17 cellular contexts compared by ENCODE assay signal in the genomic region with DNA sequence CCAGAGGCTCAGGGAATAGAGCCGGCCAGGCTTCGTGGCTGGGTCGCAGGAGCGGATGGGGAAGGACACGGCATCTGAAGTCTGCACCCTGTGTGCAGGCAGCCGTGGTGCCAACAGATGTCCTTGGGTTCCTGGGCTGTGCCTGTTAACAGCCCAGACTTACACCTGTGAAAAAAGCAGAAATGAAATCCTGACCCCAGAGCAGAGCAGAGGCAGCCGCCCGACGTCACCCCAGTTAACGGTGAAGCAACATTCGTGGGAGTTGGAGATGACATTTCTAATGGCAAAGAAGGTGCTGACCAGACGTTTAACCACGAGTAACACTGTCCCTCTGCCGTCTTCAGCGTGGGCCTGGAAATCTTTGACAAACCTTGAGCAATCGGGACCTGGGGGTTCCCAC.
DNase-seq lines count a peak whose midpoint lies in the region; ATAC-seq and TF ChIP-seq lines count a peak whose summit lies in the region.
"Had no signal": no experiment of that assay in that cellular context is flagged by ENCODE, and none has a peak within 500 bp of the region (broad histone marks: within the 10 kb centered on the region; RNA-seq: fewer than 3 reads in every experiment).

No MANE protein-coding gene starts in this region.

- TF ChIP-seq CTCF in neural crest cell (conservative IDR thresholded peaks at IDR 0.05): no peak

- peak; percentile 3 for DNase-seq in activated CD4-positive, alpha-beta memory T cell treated with anti-CD3 and anti-CD28 coated beads, Interleukin-2, amount 10 ng/mL, durations not matched to agents 7 days and 5 days
- no peak for DNase-seq in activated CD4-positive, alpha-beta memory T cell treated with anti-CD3 and anti-CD28 coated beads for 36 hours
- no peak for DNase-seq in effector memory CD8-positive, alpha-beta T cell
- no peak for DNase-seq in neural crest cell (ENCODE audit: low read depth, low spot score)
- DNase-seq in SW 1271 (lab: John Stamatoyannopoulos, UW): no peak
- DNase-seq in stimulated activated CD4-positive, alpha-beta T cell treated with anti-CD3 and anti-CD28 coated beads, Interleukin-15, amount 100 ng/mL, for 24 hours: no peak
- DNase-seq in amygdala (lab: John Stamatoyannopoulos, UW): no peak
- DNase-seq: 8988T; activated CD4-positive, alpha-beta T cell treated with anti-CD3 and anti-CD28 coated beads, Interleukin-2, amount 50 U/mL, for 4 hours; activated effector memory CD4-positive, alpha-beta T cell treated with anti-CD3 and anti-CD28 coated beads, Interleukin-2, amount 50 U/mL, for 16 hours; CD4-positive, CD25-positive, alpha-beta regulatory T cell; dorsolateral prefrontal cortex; NCI-H748 treated with DMSO at 0.1 percent for 48 hours had no signal

- CTCF ChIA-PET in activated CD4-positive, alpha-beta memory T cell treated with anti-CD3 and anti-CD28 coated beads, Interleukin-2, amount 10 ng/mL, durations not matched to agents 7 days and 5 days (lab: Charles Lee): no interaction called here
- CTCF ChIA-PET in activated CD4-positive, alpha-beta memory T cell treated with anti-CD3 and anti-CD28 coated beads for 36 hours (lab: Charles Lee): no interaction called here

- no peaks in the 10 kb centered on the region for H3K4me1 Mint-ChIP-seq in activated CD4-positive, alpha-beta memory T cell treated with anti-CD3 and anti-CD28 coated beads, Interleukin-2, amount 10 ng/mL, durations not matched to agents 7 days and 5 days
- peaks cover 3% of the 10 kb centered on the region for H3K4me1 Mint-ChIP-seq in activated CD4-positive, alpha-beta memory T cell treated with anti-CD3 and anti-CD28 coated beads for 36 hours (ENCODE audit: low read depth)
- H3K4me1 Mint-ChIP-seq in effector memory CD8-positive, alpha-beta T cell (ENCODE audit: low read depth in 2 of 2): no peaks in the 10 kb centered on the region
- peaks cover 27% of the 10 kb centered on the region for H3K4me1 Mint-ChIP-seq in neural crest cell
- H3K4me1 Mint-ChIP-seq: CD4-positive, CD25-positive, alpha-beta regulatory T cell had no signal

- peak overlapping the region; percentile 56 for H3K27ac ChIP-seq in urinary bladder (ENCODE audit: low read depth)
- H3K27ac ChIP-seq: thoracic aorta had no signal

- no peak overlapping the region for H3K4me3 Mint-ChIP-seq in activated CD4-positive, alpha-beta memory T cell treated with anti-CD3 and anti-CD28 coated beads, Interleukin-2, amount 10 ng/mL, durations not matched to agents 7 days and 5 days
- H3K4me3 Mint-ChIP-seq in activated CD4-positive, alpha-beta memory T cell treated with anti-CD3 and anti-CD28 coated beads for 36 hours: no peak overlapping the region
- H3K4me3 Mint-ChIP-seq in effector memory CD8-positive, alpha-beta T cell: no peak overlapping the region
- no peak overlapping the region for H3K4me3 Mint-ChIP-seq in neural crest cell
- H3K4me3 Mint-ChIP-seq: CD4-positive, CD25-positive, alpha-beta regulatory T cell had no signal

- H3K27ac Mint-ChIP-seq in activated CD4-positive, alpha-beta memory T cell treated with anti-CD3 and anti-CD28 coated beads, Interleukin-2, amount 10 ng/mL, durations not matched to agents 7 days and 5 days: no peak overlapping the region
- H3K27ac Mint-ChIP-seq in activated CD4-positive, alpha-beta memory T cell treated with anti-CD3 and anti-CD28 coated beads for 36 hours: no peak overlapping the region
- H3K27ac Mint-ChIP-seq in effector memory CD8-positive, alpha-beta T cell: no peak overlapping the region
- peak overlapping the region; percentile 57 for H3K27ac Mint-ChIP-seq in neural crest cell (ENCODE audit: unreplicated experiment)
- H3K27ac Mint-ChIP-seq: CD4-positive, CD25-positive, alpha-beta regulatory T cell had no signal

- POLR2A ChIA-PET in activated CD4-positive, alpha-beta memory T cell treated with anti-CD3 and anti-CD28 coated beads, Interleukin-2, amount 10 ng/mL, durations not matched to agents 7 days and 5 days (lab: Charles Lee): no interaction called here
- POLR2A ChIA-PET in activated CD4-positive, alpha-beta memory T cell treated with anti-CD3 and anti-CD28 coated beads for 36 hours (lab: Charles Lee): no interaction called here

- peak; percentile 36 for ATAC-seq in effector memory CD8-positive, alpha-beta T cell (replicated peaks)

- peaks cover 2% of the 10 kb centered on the region for H3K27me3 Mint-ChIP-seq in activated CD4-positive, alpha-beta memory T cell treated with anti-CD3 and anti-CD28 coated beads, Interleukin-2, amount 10 ng/mL, durations not matched to agents 7 days and 5 days
- H3K27me3 Mint-ChIP-seq in activated CD4-positive, alpha-beta memory T cell treated with anti-CD3 and anti-CD28 coated beads for 36 hours: peaks cover 24% of the 10 kb centered on the region
- H3K27me3 Mint-ChIP-seq in effector memory CD8-positive, alpha-beta T cell: peaks cover 61 to 78% of the 10 kb centered on the region in 2 donors
- H3K27me3 Mint-ChIP-seq in neural crest cell (ENCODE audit: low read depth): no peaks in the 10 kb centered on the region
- H3K27me3 Mint-ChIP-seq: CD4-positive, CD25-positive, alpha-beta regulatory T cell had no signal

- H3K36me3 Mint-ChIP-seq in activated CD4-positive, alpha-beta memory T cell treated with anti-CD3 and anti-CD28 coated beads, Interleukin-2, amount 10 ng/mL, durations not matched to agents 7 days and 5 days (ENCODE audit: low read depth): no peaks in the 10 kb centered on the region
- H3K36me3 Mint-ChIP-seq in activated CD4-positive, alpha-beta memory T cell treated with anti-CD3 and anti-CD28 coated beads for 36 hours: no peaks in the 10 kb centered on the region
- H3K36me3 Mint-ChIP-seq in effector memory CD8-positive, alpha-beta T cell (ENCODE audit: insufficient read depth): no peaks in the 10 kb centered on the region
- H3K36me3 Mint-ChIP-seq in neural crest cell (ENCODE audit: low read depth): no peaks in the 10 kb centered on the region
- H3K36me3 Mint-ChIP-seq: CD4-positive, CD25-positive, alpha-beta regulatory T cell had no signal

- no peaks in the 10 kb centered on the region for H3K36me3 ChIP-seq in urinary bladder (ENCODE audit: insufficient read depth)
- H3K36me3 ChIP-seq: ovary, thoracic aorta had no signal

- WGBS in urinary bladder: 66% methylated on average over 16 of the region's 16 CpGs

- H3K9me3 Mint-ChIP-seq in activated CD4-positive, alpha-beta memory T cell treated with anti-CD3 and anti-CD28 coated beads, Interleukin-2, amount 10 ng/mL, durations not matched to agents 7 days and 5 days: peaks cover 2% of the 10 kb centered on the region
- H3K9me3 Mint-ChIP-seq in activated CD4-positive, alpha-beta memory T cell treated with anti-CD3 and anti-CD28 coated beads for 36 hours: peaks cover 2% of the 10 kb centered on the region
- H3K9me3 Mint-ChIP-seq in effector memory CD8-positive, alpha-beta T cell: no peaks in the 10 kb centered on the region
- H3K9me3 Mint-ChIP-seq in neural crest cell: no peaks in the 10 kb centered on the region

- intact Hi-C loops in activated CD4-positive, alpha-beta memory T cell treated with anti-CD3 and anti-CD28 coated beads for 36 hours (cut with micrococcal nuclease): no loop called here

- peaks cover 2% of the 10 kb centered on the region for H3K4me1 ChIP-seq in urinary bladder (ENCODE audit: insufficient read depth)

- no peak overlapping the region for H3K4me3 ChIP-seq in urinary bladder (ENCODE audit: low read depth, low read length)
- H3K4me3 ChIP-seq: dorsolateral prefrontal cortex, lung, ovary, thoracic aorta had no signal
